20 cellular contexts compared by ENCODE assay signal in genomic region chr2:51535763-51536162, GRCh38.
A peak's percentile ranks its signal among the peaks of the same experiment; 100 is the strongest.
DNase-seq lines count a peak whose midpoint lies in the region; ATAC-seq, FAIRE-seq and TF ChIP-seq lines count a peak whose summit lies in the region.
"Had no signal": no experiment of that assay in that cellular context is flagged by ENCODE, and none has a peak within 500 bp of the region (broad histone marks: within the 10 kb centered on the region; RNA-seq: fewer than 3 reads in every experiment).

No MANE protein-coding gene starts in this region.

- no peak for TF ChIP-seq POLR2A in HepG2 (IDR thresholded peaks at IDR 0.05; ENCODE audit: insufficient read depth in 1 of 2, low read depth in 2 of 2, low read length in 2 of 2)
- TF ChIP-seq POLR2A in right lobe of liver (IDR thresholded peaks at IDR 0.05), result no peak
- no peak for TF ChIP-seq POLR2A in esophagus muscularis mucosa (IDR thresholded peaks at IDR 0.05; ENCODE audit: low read depth)

- intact Hi-C loops in HepG2 (cut with micrococcal nuclease; ENCODE audit: unreplicated experiment), result no loop called here
- intact Hi-C loops in right lobe of liver (cut with DNase I), result no loop called here
- intact Hi-C loops in esophagus muscularis mucosa (cut with DNase I), result no loop called here

- H3K9me3 ChIP-seq in HepG2 (ENCODE audit: low read length), result peaks cover 50% of the 10 kb centered on the region
- H3K9me3 ChIP-seq in right lobe of liver, result no peaks in the 10 kb centered on the region
- peaks cover 0 to 17% (median 8%) of the 10 kb centered on the region in 4 donors for H3K9me3 ChIP-seq in esophagus muscularis mucosa
- H3K9me3 ChIP-seq: BE2C had no signal

- TF ChIP-seq CTCF in HepG2 (CRISPR knock-in tag; IDR thresholded peaks at IDR 0.05) (no peak), right lobe of liver (IDR thresholded peaks at IDR 0.05) (no peak), esophagus muscularis mucosa (IDR thresholded peaks at IDR 0.05) (no peak)

- in situ Hi-C loops in HepG2 (cut with HindIII; ENCODE audit: extremely low pct_ligation_motif_present, low pct_unique_long_range_greater_than_20kb), result no loop called here

- H3K9ac ChIP-seq in HepG2 (ENCODE audit: insufficient read depth, low read depth, low read length), result no peak overlapping the region
- H3K9ac ChIP-seq: BLaER1 treated with 17β-estradiol and CSF1 and Interleukin-3, amounts not matched to agents 10 nM and 100 nM; GM23248 had no signal

- CTCF ChIA-PET in HepG2 (lab: Yijun Ruan, JAX; ENCODE audit: low intra/inter-chr PET ratio, low total read pairs), result no interaction called here

- no peak overlapping the region for H2AFZ ChIP-seq in HepG2 (ENCODE audit: low read length)
- H2AFZ ChIP-seq: GM23248 had no signal

- H3K4me3 ChIP-seq in HepG2 (replicated peaks in 1 of 3; ENCODE audit: insufficient read depth in 1 of 3, low read depth in 2 of 3, low read length in 3 of 3) (no peak overlapping the region), right lobe of liver (no peak overlapping the region), esophagus muscularis mucosa (no peak overlapping the region)
- H3K4me3 ChIP-seq: BLaER1 treated with 17β-estradiol and CSF1 and Interleukin-3, amounts not matched to agents 10 nM and 100 nM; GM23248 had no signal

- H3K36me3 ChIP-seq in HepG2 (replicated peaks in 1 of 2; ENCODE audit: control insufficient read depth in 1 of 2, insufficient read depth in 2 of 2, low read length in 2 of 2), result no peaks in the 10 kb centered on the region
- no peaks in the 10 kb centered on the region for H3K36me3 ChIP-seq in right lobe of liver
- H3K36me3 ChIP-seq in esophagus muscularis mucosa, result no peaks in the 10 kb centered on the region
- H3K36me3 ChIP-seq: BE2C; BLaER1 treated with 17β-estradiol and CSF1 and Interleukin-3, amounts not matched to agents 10 nM and 100 nM had no signal

- H3K4me1 ChIP-seq in HepG2 (ENCODE audit: insufficient read depth, low read length), result no peaks in the 10 kb centered on the region
- no peaks in the 10 kb centered on the region for H3K4me1 ChIP-seq in right lobe of liver
- H3K4me1 ChIP-seq in esophagus muscularis mucosa, result no peaks in the 10 kb centered on the region
- H3K4me1 ChIP-seq: BLaER1 treated with 17β-estradiol and CSF1 and Interleukin-3, amounts not matched to agents 10 nM and 100 nM had no signal

- TF ChIP-seq EP300 in HepG2 (IDR thresholded peaks at IDR 0.05; ENCODE audit: low read depth in 2 of 2, low read length in 2 of 2) (no peak), HepG2 (CRISPR knock-in tag; IDR thresholded peaks at IDR 0.05; ENCODE audit: borderline replicate concordance) (no peak), esophagus muscularis mucosa (IDR thresholded peaks at IDR 0.05) (no peak)

- no TSS peak for BruUV-seq in HepG2 (replicated peaks; lab: Mats Ljungman, UMichigan)

- POLR2A ChIA-PET in HepG2 (lab: Yijun Ruan, JAX), result no interaction called here

- no peak for DNase-seq in HepG2 (ENCODE audit: low spot score)
- DNase-seq in right lobe of liver, result no peak
- DNase-seq in DMS 273 (lab: John Stamatoyannopoulos, UW; ENCODE audit: unreplicated experiment), result peak; percentile 10
- DNase-seq in kidney glomerular epithelial cell (lab: John Stamatoyannopoulos, UW), result peak; percentile 7
- no peak for DNase-seq in esophagus muscularis mucosa (ENCODE audit: extremely low spot score)
- DNase-seq in mucosa of gallbladder (ENCODE audit: low spot score), result no peak
- DNase-seq: AML-193; BE2C; CD4-positive, alpha-beta T cell; CD8-positive, alpha-beta memory T cell; DMS153; DND-41; GM23248; H7; HCEC 1CT had no signal

- WGBS in HepG2 (ENCODE audit: low lambda C conversion rate), result 4% methylated on average over 2 of the region's 2 CpGs
- WGBS in right lobe of liver (ENCODE audit: insufficient coverage, low coverage, low lambda C conversion rate, missing lambda C conversion rate), result 42% methylated on average over 2 of the region's 2 CpGs
- 78% methylated on average over 2 of the region's 2 CpGs for WGBS in esophagus muscularis mucosa

- no peak for FAIRE-seq in HepG2 (lab: Jason Lieb, UNC)
- FAIRE-seq: D721Med, G401.6, GM12892, H1 had no signal

- TF ChIP-seq RAD21 in HepG2 (CRISPR knock-in tag; IDR thresholded peaks at IDR 0.05), result no peak

- no peak overlapping the region for H3K4me2 ChIP-seq in HepG2 (ENCODE audit: low read depth, low read length)
- H3K4me2 ChIP-seq: BLaER1 treated with 17β-estradiol and CSF1 and Interleukin-3, amounts not matched to agents 10 nM and 100 nM had no signal

- no peaks in the 10 kb centered on the region for H3K79me2 ChIP-seq in HepG2 (ENCODE audit: insufficient read depth, low read length)

- H3K27ac ChIP-seq in HepG2 (ENCODE audit: extremely low read length, insufficient read depth, low read length), result no peak overlapping the region
- H3K27ac ChIP-seq in right lobe of liver, result no peak overlapping the region
- no peak overlapping the region for H3K27ac ChIP-seq in esophagus muscularis mucosa (replicated peaks in 1 of 4)
- H3K27ac ChIP-seq: BLaER1 treated with 17β-estradiol and CSF1 and Interleukin-3, amounts not matched to agents 10 nM and 100 nM; GM23248 had no signal

- no peak for ATAC-seq in HepG2
- ATAC-seq in right lobe of liver, result no peak

- H3K27me3 ChIP-seq in HepG2 (ENCODE audit: control insufficient read depth in 1 of 2, insufficient read depth in 2 of 2, low read length in 2 of 2) (no peaks in the 10 kb centered on the region), right lobe of liver (no peaks in the 10 kb centered on the region), esophagus muscularis mucosa (no peaks in the 10 kb centered on the region)
- H3K27me3 ChIP-seq: BE2C; BLaER1 treated with 17β-estradiol and CSF1 and Interleukin-3, amounts not matched to agents 10 nM and 100 nM had no signal

- H4K20me1 ChIP-seq in HepG2 (ENCODE audit: insufficient read depth, low read length), result no peaks in the 10 kb centered on the region
- H4K20me1 ChIP-seq: BLaER1 treated with 17β-estradiol and CSF1 and Interleukin-3, amounts not matched to agents 10 nM and 100 nM had no signal

TF ChIP-seq in HepG2, 621 proteins besides CTCF, POLR2A, EP300 and RAD21:
- TF ChIP-seq MAFF (IDR thresholded peaks at IDR 0.05; ENCODE audit: low read depth, low read length) (peak; percentile 40; the same call in 1 of the 2 replicates), MAFK (conservative IDR thresholded peaks at IDR 0.05 in 1 of 2, IDR thresholded peaks at IDR 0.05 in 1 of 2; ENCODE audit: low read length in 2 of 2) (peak; percentile 53 to 68), ELK4 (CRISPR knock-in tag; IDR thresholded peaks at IDR 0.05; ENCODE audit: borderline replicate concordance) (no peak), ZNF572 (CRISPR knock-in tag; IDR thresholded peaks at IDR 0.05) (no peak)

Comparison
In these comparisons a context has a peak if more than half of its experiments do, and no peak if none do; other contexts are left out.
1. DNase-seq: peak in DMS 273 (single experiment) and kidney glomerular epithelial cell (single experiment); none in HepG2 (single experiment), right lobe of liver (0 of 3), esophagus muscularis mucosa (single experiment) and mucosa of gallbladder (single experiment).